In genomic region chr3:195197764-195198423, GRCh38 we compare ENCODE assay signal across 11 cellular contexts.
A peak's percentile ranks its signal among the peaks of the same experiment; 100 is the strongest.
DNase-seq lines count a peak whose midpoint lies in the region; ATAC-seq and TF ChIP-seq lines count a peak whose summit lies in the region.
"Had no signal": no experiment of that assay in that cellular context is flagged by ENCODE, and none has a peak within 500 bp of the region (broad histone marks: within the 10 kb centered on the region; RNA-seq: fewer than 3 reads in every experiment).

No MANE protein-coding gene starts in this region.

- in situ Hi-C loops in GM13976 (cut with MboI; ENCODE audit: low sequenced_read_pairs, unreplicated experiment), result no loop called here

- DNase-seq in AG08396 (ENCODE audit: low spot score) (peak; percentile 44), LHCN-M2 (ENCODE audit: low read depth) (peak; percentile 85), amniotic epithelial cell (ENCODE audit: low read depth) (peak; percentile 78), kidney glomerular epithelial cell (lab: John Stamatoyannopoulos, UW) (peak; percentile 84), GM13976 (ENCODE audit: low spot score) (no peak), germinal center (ENCODE audit: low spot score) (no peak), NCI-H128 (lab: John Stamatoyannopoulos, UW; ENCODE audit: unreplicated experiment) (no peak)
- DNase-seq: COR-L47, cortex of kidney, left cardiac atrium had no signal

- ATAC-seq in HG03280 (IDR thresholded peaks at IDR 0.05; ENCODE audit: unreplicated experiment), result no peak

- no peak for TF ChIP-seq CTCF in GM13976 (IDR thresholded peaks at IDR 0.05; ENCODE audit: borderline replicate concordance, control extremely low read depth, extremely low read depth, insufficient read depth, missing control alignments)

Comparison
In these comparisons a context has a peak if more than half of its experiments do, and no peak if none do; other contexts are left out.
1. DNase-seq: peak in AG08396 (single experiment), LHCN-M2 (single experiment), amniotic epithelial cell (single experiment) and kidney glomerular epithelial cell (single experiment); none in GM13976 (single experiment), germinal center (single experiment) and NCI-H128 (single experiment).